Comparison of ENCODE assay signal across 1 cellular context in the genomic region with DNA sequence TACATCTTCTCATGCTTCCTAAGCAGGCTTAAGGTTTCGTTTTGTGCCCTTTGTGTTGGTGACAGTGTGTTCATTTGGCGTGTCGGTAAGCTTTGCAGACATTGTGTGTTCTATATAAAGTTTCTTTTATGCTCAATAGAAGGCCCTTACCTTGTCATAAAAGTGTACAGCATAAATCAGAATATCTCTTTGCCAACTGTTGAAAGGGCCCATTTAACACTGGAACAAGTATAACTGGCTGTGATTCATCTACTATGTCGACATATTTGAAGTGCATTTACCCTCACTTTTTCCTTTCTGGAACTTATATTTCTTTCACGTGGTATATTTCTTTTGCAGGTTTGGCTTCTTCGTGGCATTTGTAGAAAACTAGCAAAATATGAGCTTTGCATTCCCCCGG.
TF ChIP-seq lines count a peak whose summit lies in the region.

No MANE protein-coding gene starts in this region.

TF ChIP-seq in IMR-90, 13 proteins besides CTCF, POLR2A, EP300 and RAD21:
- TF ChIP-seq CEBPB (IDR thresholded peaks at IDR 0.05; ENCODE audit: low read depth, low read length) (peak; percentile 77), MAZ (IDR thresholded peaks at IDR 0.05; ENCODE audit: borderline replicate concordance, low read depth, low read length) (no peak), RFX5 (IDR thresholded peaks at IDR 0.05; ENCODE audit: low read depth, low read length) (no peak), RCOR1 (IDR thresholded peaks at IDR 0.05; ENCODE audit: insufficient replicate concordance, low read length) (no peak), NFE2L2 (IDR thresholded peaks at IDR 0.05; ENCODE audit: low read depth, low read length) (no peak), SMC3 (IDR thresholded peaks at IDR 0.05; ENCODE audit: low read depth, low read length) (no peak)
TF ChIP-seq in IMR-90: peak in this region for 1.
